20 cellular contexts compared by ENCODE assay signal in the genomic region with DNA sequence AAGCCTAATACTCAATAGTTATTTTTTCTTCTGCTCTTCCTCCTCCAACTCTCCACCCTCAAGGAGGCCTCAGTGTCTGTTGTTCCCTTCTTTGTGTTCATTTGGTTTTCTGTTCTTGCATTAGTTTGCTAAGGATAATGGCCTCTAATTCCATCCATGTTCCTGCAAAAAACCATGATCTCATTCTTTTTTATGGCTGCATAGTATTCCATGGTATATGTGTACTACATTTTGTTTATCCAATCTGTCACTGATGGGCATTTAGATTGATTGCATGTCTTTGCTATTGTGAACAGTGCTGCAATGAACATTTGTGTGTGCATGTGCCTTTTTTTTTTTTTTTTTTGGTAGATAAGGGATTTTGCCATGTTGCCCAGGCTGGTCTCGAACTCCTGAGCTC. TPM values are rescaled to one million over a fixed set of nuclear protein-coding genes. Genes with fewer than 3 reads are reported as not detected.
DNase-seq lines count a peak whose midpoint lies in the region; ATAC-seq, FAIRE-seq and TF ChIP-seq lines count a peak whose summit lies in the region.
"Had no signal": no experiment of that assay in that cellular context is flagged by ENCODE, and none has a peak within 500 bp of the region (broad histone marks: within the 10 kb centered on the region; RNA-seq: fewer than 3 reads in every experiment).

No MANE protein-coding gene starts in this region.

- no peak for TF ChIP-seq CTCF in HEK293 (tag by site-specific recombination; IDR thresholded peaks at IDR 0.05)
- TF ChIP-seq CTCF in K562 (IDR thresholded peaks at IDR 0.05 in 2 of 3, conservative IDR thresholded peaks at IDR 0.05 in 1 of 3; ENCODE audit: insufficient read depth in 2 of 3, low read depth in 1 of 3, low read length in 3 of 3), result no peak
- no peak for TF ChIP-seq CTCF in glutamatergic neuron (IDR thresholded peaks at IDR 0.05; ENCODE audit: partially characterized antibody, unreplicated experiment)
- TF ChIP-seq CTCF in progenitor cell of endocrine pancreas (IDR thresholded peaks at IDR 0.05; ENCODE audit: unreplicated experiment), result no peak
- TF ChIP-seq CTCF in foreskin fibroblast (IDR thresholded peaks at IDR 0.05; ENCODE audit: low read depth, low read length), result no peak

- H3K9me3 Mint-ChIP-seq in glutamatergic neuron (ENCODE audit: unreplicated experiment) (peaks cover 6% of the 10 kb centered on the region), progenitor cell of endocrine pancreas (ENCODE audit: low read depth) (peaks cover 14% of the 10 kb centered on the region)

- H3K4me1 ChIP-seq in HEK293 (ENCODE audit: control insufficient read depth, insufficient read depth, low read length), result no peaks in the 10 kb centered on the region
- peaks cover 0 to 9% of the 10 kb centered on the region in 2 experiments; a peak in 3 of 5 replicates for H3K4me1 ChIP-seq in K562 (replicated peaks in 1 of 2; ENCODE audit: control insufficient read depth in 2 of 2, insufficient read depth in 2 of 2, low read length in 2 of 2)

- no peaks in the 10 kb centered on the region for H3K4me1 Mint-ChIP-seq in glutamatergic neuron (ENCODE audit: low read depth, unreplicated experiment)
- peaks cover 4% of the 10 kb centered on the region for H3K4me1 Mint-ChIP-seq in progenitor cell of endocrine pancreas (ENCODE audit: low read depth)

- no peak for FAIRE-seq in K562 (lab: Jason Lieb, UNC)
- FAIRE-seq: G401.6, GM12892, GM19239 had no signal

- H4K20me1 ChIP-seq in K562 (replicated peaks; ENCODE audit: control insufficient read depth, insufficient read depth, low read length), result no peaks in the 10 kb centered on the region; the same call in 1 of the 2 replicates

- ATAC-seq in K562, result no peak
- ATAC-seq: HCT116 had no signal

- intact Hi-C loops in K562 (cut with micrococcal nuclease), result no loop called here

- no peak overlapping the region for H3K4me3 ChIP-seq in HEK293 (ENCODE audit: low read depth, low read length)
- no peak overlapping the region for H3K4me3 ChIP-seq in K562
- no peak overlapping the region for H3K4me3 ChIP-seq in foreskin fibroblast (ENCODE audit: low read depth in 1 of 2, low read length in 2 of 2)
- H3K4me3 ChIP-seq: GM23248 had no signal

- peaks cover 91% of the 10 kb centered on the region for H3K79me2 ChIP-seq in K562 (ENCODE audit: control insufficient read depth, insufficient read depth, low read length)

- no peaks in the 10 kb centered on the region for H3K9me1 ChIP-seq in K562 (ENCODE audit: control insufficient read depth, insufficient read depth, low read length)

- H3K9me3 ChIP-seq in HEK293 (ENCODE audit: control insufficient read depth, insufficient read depth, low read depth, low read length) (peaks cover 2% of the 10 kb centered on the region; the same call in 1 of the 2 replicates), K562 (replicated peaks; ENCODE audit: control insufficient read depth, insufficient read depth, low read depth, low read length) (no peaks in the 10 kb centered on the region; the same call in 1 of the 2 replicates)

- H2AFZ ChIP-seq in K562 (ENCODE audit: low read depth, low read length), result no peak overlapping the region
- H2AFZ ChIP-seq: GM23248 had no signal

- H3K36me3 Mint-ChIP-seq in glutamatergic neuron (ENCODE audit: unreplicated experiment) (peaks cover 10% of the 10 kb centered on the region), progenitor cell of endocrine pancreas (ENCODE audit: insufficient read depth) (peaks cover 24% of the 10 kb centered on the region)
- H3K36me3 Mint-ChIP-seq: CD4-positive, alpha-beta memory T cell had no signal

- H3K36me3 ChIP-seq in HEK293 (ENCODE audit: control insufficient read depth in 2 of 2, insufficient read depth in 1 of 2, low read length in 2 of 2) (peaks cover 20 to 30% of the 10 kb centered on the region in 2 experiments), K562 (ENCODE audit: control insufficient read depth, insufficient read depth, low read length) (peaks cover 47% of the 10 kb centered on the region)

- no peak for TF ChIP-seq EP300 in K562 (IDR thresholded peaks at IDR 0.05; ENCODE audit: low read length)

- 100% methylated on average over 1 of the region's 1 CpG for WGBS in K562 (ENCODE audit: insufficient coverage, low coverage, missing lambda C conversion rate)

- TF ChIP-seq POLR2A in K562 (conservative IDR thresholded peaks at IDR 0.05), result no peak

- POLR2A ChIA-PET in HEK293 (lab: Yijun Ruan, JAX), result no interaction called here
- POLR2A ChIA-PET in K562 (lab: Yijun Ruan, JAX), result no interaction called here

- no peak overlapping the region for H3K4me3 Mint-ChIP-seq in glutamatergic neuron (ENCODE audit: unreplicated experiment)
- no peak overlapping the region for H3K4me3 Mint-ChIP-seq in progenitor cell of endocrine pancreas (ENCODE audit: low read depth)
- H3K4me3 Mint-ChIP-seq: CD4-positive, alpha-beta memory T cell; H9; HFFc6 had no signal

- H3K27me3 Mint-ChIP-seq in glutamatergic neuron (ENCODE audit: unreplicated experiment), result peaks cover 6% of the 10 kb centered on the region
- no peaks in the 10 kb centered on the region for H3K27me3 Mint-ChIP-seq in progenitor cell of endocrine pancreas
- H3K27me3 Mint-ChIP-seq: CD4-positive, alpha-beta memory T cell had no signal

- no peak for DNase-seq in K562 (ENCODE audit: extremely low read depth in 1 of 4, low spot score in 3 of 4)
- DNase-seq in glutamatergic neuron, result no peak
- DNase-seq in progenitor cell of endocrine pancreas (ENCODE audit: low spot score, unreplicated experiment), result no peak
- DNase-seq in activated CD4-positive, CD25-positive, alpha-beta regulatory T cell treated with anti-CD3 and anti-CD28 coated beads, Interleukin-2, amount 50 U/mL, for 72 hours, result no peak
- DNase-seq in foreskin fibroblast, result no peak
- no peak for DNase-seq in ureter (ENCODE audit: low spot score)
- DNase-seq in activated gamma-delta T cell (lab: John Stamatoyannopoulos, UW), result no peak
- DNase-seq: C1 segment of cervical spinal cord; CD4-positive, alpha-beta memory T cell; COR-L47; DMS153; DND-41; GM23248; H9; HFFc6 had no signal

- no peak overlapping the region for H3K4me2 ChIP-seq in K562 (ENCODE audit: insufficient read depth, low read length)

- BruUV-seq in K562 (replicated peaks; lab: Mats Ljungman, UMichigan), result no TSS peak

- H3K27ac Mint-ChIP-seq in glutamatergic neuron (ENCODE audit: unreplicated experiment) (peak overlapping the region; percentile 9), progenitor cell of endocrine pancreas (peak overlapping the region; percentile 33)
- H3K27ac Mint-ChIP-seq: H9, HFFc6 had no signal

- H3K27me3 ChIP-seq in K562 (ENCODE audit: control insufficient read depth in 2 of 2, insufficient read depth in 2 of 2, low read length in 2 of 2), result no peaks in the 10 kb centered on the region

- in situ Hi-C loops in K562 (cut with MboI), result no loop called here

- H3K27ac ChIP-seq in HEK293 (ENCODE audit: extremely low read depth, low read depth, low read length) (no peak overlapping the region), K562 (ENCODE audit: extremely low read depth, low read depth, low read length) (no peak overlapping the region)
- H3K27ac ChIP-seq: GM23248 had no signal

- CTCF ChIA-PET in HEK293 (lab: Yijun Ruan, JAX) (interaction anchor here (0.7 kb wide), 1 partner anchor 330 kb away, joined by 3 read pairs; no protein-coding TSS in a partner anchor), K562 (lab: Yijun Ruan, JAX; ENCODE audit: low intra/inter-chr PET ratio) (no interaction called here)

- H3K9ac ChIP-seq in K562 (ENCODE audit: insufficient read depth in 1 of 2, low read depth in 2 of 2, low read length in 2 of 2), result no peak overlapping the region
- H3K9ac ChIP-seq: GM23248 had no signal

- no peak for TF ChIP-seq RAD21 in K562 (CRISPR knock-in tag; conservative IDR thresholded peaks at IDR 0.05 in 1 of 2, IDR thresholded peaks at IDR 0.05 in 1 of 2)

RNA-seq across cellular contexts. Expression of a gene that starts 6.7 kb away (rescaled TPM):
- total RNA-seq in K562 (2011; cell fraction: chromatin; rRNA removed; ENCODE audit: low replicate concordance), result 21.7 and 130 TPM in 2 replicates
- 11.8 and 20.9 TPM in 2 replicates for total RNA-seq in K562 (2011; cell fraction: nucleolus; rRNA removed)
- 40.8 and 50.3 TPM in 2 replicates for total RNA-seq in K562 (2011; cell fraction: nucleoplasm; rRNA removed)
- total RNA-seq in K562 (2014; rRNA removed) (76.9 and 91.6 TPM in 2 replicates), K562 (2014; rRNA removed; fragmentation: Illumina TruSeq; extraction: Trizol) (180 and 214 TPM in 2 replicates), K562 (2015; rRNA removed; fragmentation: Illumina TruSeq; extraction: Trizol) (142 and 153 TPM in 2 replicates), K562 (2021) (98.2 and 102 TPM in 2 replicates), glutamatergic neuron (ENCODE audit: unreplicated experiment) (29.3 TPM), progenitor cell of endocrine pancreas (62.1 and 62.8 TPM in 2 replicates), ureter (0.60 TPM)
- polyA plus RNA-seq in K562 (2011; rRNA removed) (46.4 and 64.5 TPM in 2 replicates), K562 (2014; fragmentation: Illumina TruSeq; extraction: Trizol) (118 TPM in 2 replicates), K562 (2014; fragmentation: Nextera tagmentation; extraction: Ambion mirVana) (10 to 100 TPM; 50.6 to 92.6 TPM), K562 (2014; rRNA removed) (54.1 and 98.3 TPM in 2 replicates)
- 8.8 and 16.0 TPM in 2 replicates for polyA plus RNA-seq in K562 (2011; cell fraction: cytosol; rRNA removed)
- polyA plus RNA-seq in K562 (2011; cell fraction: nucleus; rRNA removed), result 52.2 and 53.8 TPM in 2 replicates
- polyA plus RNA-seq in K562 (2012), result 48.5 and 70.8 TPM in 2 replicates
- polyA minus RNA-seq in K562 (2011; rRNA and poly(A)+ RNA removed), result 99.3 and 119 TPM in 2 replicates
- 46.6 and 50.8 TPM in 2 replicates for polyA minus RNA-seq in K562 (2011; cell fraction: cytosol; rRNA and poly(A)+ RNA removed)
- 35.7 and 70.4 TPM in 2 replicates for polyA minus RNA-seq in K562 (2011; cell fraction: nucleus; rRNA and poly(A)+ RNA removed)

RNA-seq across cellular contexts. Expression of a gene that starts 58.3 kb away (rescaled TPM):
- total RNA-seq in K562 (2011; cell fraction: chromatin; rRNA removed; ENCODE audit: low replicate concordance), result not detected in 2 replicates
- total RNA-seq in K562 (2011; cell fraction: nucleolus; rRNA removed), result not detected in 2 replicates
- total RNA-seq in K562 (2011; cell fraction: nucleoplasm; rRNA removed), result 0.08 TPM in 1 of 2 replicates, not detected in the other
- not detected in 2 replicates for total RNA-seq in K562 (2014; rRNA removed)
- not detected in 2 replicates for total RNA-seq in K562 (2014; rRNA removed; fragmentation: Illumina TruSeq; extraction: Trizol)
- total RNA-seq in K562 (2015; rRNA removed; fragmentation: Illumina TruSeq; extraction: Trizol), result not detected in 2 replicates
- total RNA-seq in K562 (2021), result 0.29 TPM in 2 replicates
- 0.03 TPM in 1 of 2 replicates, not detected in the other for polyA plus RNA-seq in K562 (2011; rRNA removed)
- under 0.01 and 0.03 TPM in 2 replicates for polyA plus RNA-seq in K562 (2011; cell fraction: cytosol; rRNA removed)
- polyA plus RNA-seq in K562 (2011; cell fraction: nucleus; rRNA removed), result 0.03 TPM in 1 of 2 replicates, not detected in the other
- 0.04 and 0.11 TPM in 2 replicates for polyA plus RNA-seq in K562 (2012)
- polyA plus RNA-seq in K562 (2014; fragmentation: Illumina TruSeq; extraction: Trizol), result not detected in 2 replicates
- polyA plus RNA-seq in K562 (2014; fragmentation: Nextera tagmentation; extraction: Ambion mirVana), result under 1 TPM in 1 of 2 experiments, not detected in 1; 0.01 TPM
- 0.04 TPM in 1 of 2 replicates, not detected in the other for polyA plus RNA-seq in K562 (2014; rRNA removed)
- under 0.01 and 0.03 TPM in 2 replicates for polyA minus RNA-seq in K562 (2011; rRNA and poly(A)+ RNA removed)
- not detected in 2 replicates for polyA minus RNA-seq in K562 (2011; cell fraction: cytosol; rRNA and poly(A)+ RNA removed)
- polyA minus RNA-seq in K562 (2011; cell fraction: nucleus; rRNA and poly(A)+ RNA removed), result not detected in 2 replicates
- 1.7 TPM for total RNA-seq in glutamatergic neuron (ENCODE audit: unreplicated experiment)
- 37.0 and 43.3 TPM in 2 replicates for total RNA-seq in progenitor cell of endocrine pancreas
- 88.5 TPM for total RNA-seq in ureter

Comparison
In these comparisons a context has a peak if more than half of its experiments do, and no peak if none do; other contexts are left out.
1. RNA of a gene that starts 58.3 kb away (total RNA-seq): 88.5 TPM in ureter (single experiment) and 37.0 to 43.3 TPM in progenitor cell of endocrine pancreas; 1.7 TPM in glutamatergic neuron (single experiment) and 0.08 to 0.29 TPM in K562; every median in the first group is over 10 times any median in the second.